Comparison of ENCODE assay signal across 13 cellular contexts in genomic region chr7:4706384-4707032, GRCh38. TPM values are rescaled to one million over a fixed set of nuclear protein-coding genes. Genes with fewer than 3 reads are reported as not detected.
DNase-seq lines count a peak whose midpoint lies in the region; ATAC-seq, FAIRE-seq and TF ChIP-seq lines count a peak whose summit lies in the region.
"Had no signal": no experiment of that assay in that cellular context is flagged by ENCODE, and none has a peak within 500 bp of the region (broad histone marks: within the 10 kb centered on the region; RNA-seq: fewer than 3 reads in every experiment).

No MANE protein-coding gene starts in this region.

- peak overlapping the region; percentile 43 for H2AFZ ChIP-seq in astrocyte (ENCODE audit: low read depth, low read length)
- peak overlapping the region; percentile 37 for H2AFZ ChIP-seq in smooth muscle cell (ENCODE audit: low read depth)

- H3K36me3 ChIP-seq in HAP-1 (replicated peaks) (no peaks in the 10 kb centered on the region; the same call in 1 of the 2 replicates), astrocyte (ENCODE audit: insufficient read depth, low read length) (no peaks in the 10 kb centered on the region), smooth muscle cell (ENCODE audit: low read depth) (no peaks in the 10 kb centered on the region)

- 14% methylated on average over 14 of the region's 14 CpGs for WGBS in smooth muscle cell (ENCODE audit: low lambda C conversion rate)

- no peaks in the 10 kb centered on the region for H3F3A ChIP-seq in smooth muscle cell (ENCODE audit: low read depth)

- peaks cover 63% of the 10 kb centered on the region for H3K4me1 Mint-ChIP-seq in astrocyte (ENCODE audit: low read depth, unreplicated experiment)

- peaks cover 24% of the 10 kb centered on the region for H4K20me1 ChIP-seq in astrocyte (ENCODE audit: insufficient read depth, low read length)
- H4K20me1 ChIP-seq in smooth muscle cell (ENCODE audit: low read depth): peaks cover 90% of the 10 kb centered on the region

- TF ChIP-seq CTCF in astrocyte (IDR thresholded peaks at IDR 0.05; ENCODE audit: insufficient read depth, low read depth, low read length): no peak
- TF ChIP-seq CTCF in smooth muscle cell (IDR thresholded peaks at IDR 0.05; ENCODE audit: borderline replicate concordance, insufficient read depth, poor library complexity, severe bottlenecking): no peak
- TF ChIP-seq CTCF in GM10266 (IDR thresholded peaks at IDR 0.05; ENCODE audit: control insufficient read depth, insufficient read depth, low read depth, missing control alignments): no peak

- no peaks in the 10 kb centered on the region for H3K27me3 Mint-ChIP-seq in astrocyte (ENCODE audit: low read depth, unreplicated experiment)
- H3K27me3 Mint-ChIP-seq: stimulated activated naive CD8-positive, alpha-beta T cell treated with anti-CD3 and anti-CD28 coated beads, Interleukin-15, Interleukin-2, amounts not matched to agents 100 ng/mL and 50 ng/mL, for 24 hours had no signal

- H3K79me2 ChIP-seq in astrocyte (ENCODE audit: insufficient read depth, low read length) (peaks cover 83% of the 10 kb centered on the region), smooth muscle cell (ENCODE audit: low read depth) (peaks cover 99% of the 10 kb centered on the region)

- peak overlapping the region; percentile 97 for H3K27ac Mint-ChIP-seq in astrocyte (ENCODE audit: unreplicated experiment)
- H3K27ac Mint-ChIP-seq: activated T-helper 2 cell treated with anti-CD3 and anti-CD28 coated beads, Interferon-gamma antibody, Interleukin-2, Interleukin-4, amounts not matched to agents 10 μg/mL and 5 μg/mL and 100 μg/mL, durations not matched to agents 14 hours and 24 hours and 36 hours; stimulated activated naive CD8-positive, alpha-beta T cell treated with anti-CD3 and anti-CD28 coated beads, Interleukin-15, Interleukin-2, amounts not matched to agents 100 ng/mL and 50 ng/mL, for 24 hours had no signal

- peak; percentile 59 for FAIRE-seq in astrocyte (lab: Jason Lieb, UNC)
- FAIRE-seq: TTC549 had no signal

- no peaks in the 10 kb centered on the region for H3K27me3 ChIP-seq in HAP-1 (ENCODE audit: low read depth)
- H3K27me3 ChIP-seq in astrocyte (ENCODE audit: insufficient read depth, low read length): no peaks in the 10 kb centered on the region
- no peaks in the 10 kb centered on the region for H3K27me3 ChIP-seq in smooth muscle cell (ENCODE audit: low read depth)

- H3K4me2 ChIP-seq in astrocyte (ENCODE audit: low read length): peak overlapping the region; percentile 78
- H3K4me2 ChIP-seq in smooth muscle cell: peak overlapping the region; percentile 77

- H3K9me3 Mint-ChIP-seq in astrocyte (ENCODE audit: unreplicated experiment): no peaks in the 10 kb centered on the region
- H3K9me3 Mint-ChIP-seq: activated T-helper 2 cell treated with anti-CD3 and anti-CD28 coated beads, Interferon-gamma antibody, Interleukin-2, Interleukin-4, amounts not matched to agents 10 μg/mL and 5 μg/mL and 100 μg/mL, durations not matched to agents 14 hours and 24 hours and 36 hours; stimulated activated naive CD8-positive, alpha-beta T cell treated with anti-CD3 and anti-CD28 coated beads, Interleukin-15, Interleukin-2, amounts not matched to agents 100 ng/mL and 50 ng/mL, for 24 hours had no signal

- no peak for ATAC-seq in HG02885 (IDR thresholded peaks at IDR 0.05; ENCODE audit: poor library complexity, unreplicated experiment)

- H3K4me3 Mint-ChIP-seq in astrocyte (ENCODE audit: unreplicated experiment): peak overlapping the region; percentile 31
- H3K4me3 Mint-ChIP-seq: stimulated activated naive CD8-positive, alpha-beta T cell treated with anti-CD3 and anti-CD28 coated beads, Interleukin-15, Interleukin-2, amounts not matched to agents 100 ng/mL and 50 ng/mL, for 24 hours had no signal

- H3K36me3 Mint-ChIP-seq in astrocyte (ENCODE audit: low read depth, unreplicated experiment): peaks cover 9% of the 10 kb centered on the region

- DNase-seq in HAP-1 (ENCODE audit: low spot score in 2 of 2) (no peak), astrocyte (ENCODE audit: low read depth) (peak; percentile 78), islet precursor cell (peak; percentile 79), smooth muscle cell (lab: John Stamatoyannopoulos, UW; ENCODE audit: unreplicated experiment) (no peak), GM03348 (ENCODE audit: low spot score) (no peak), GM10266 (ENCODE audit: extremely low spot score) (no peak), NCI-H510A (lab: John Stamatoyannopoulos, UW) (no peak)
- DNase-seq: cortex of kidney, DMS79 had no signal

- H3K4me3 ChIP-seq in HAP-1: peak overlapping the region; percentile 17
- peak overlapping the region; percentile 20 for H3K4me3 ChIP-seq in astrocyte (ENCODE audit: insufficient read depth, low read depth, low read length)
- no peak overlapping the region for H3K4me3 ChIP-seq in smooth muscle cell

- H3K27ac ChIP-seq in astrocyte (ENCODE audit: low read depth, low read length): peak overlapping the region; percentile 93
- peak overlapping the region; percentile 78 for H3K27ac ChIP-seq in smooth muscle cell (ENCODE audit: low read depth)

- in situ Hi-C loops in HAP-1 (cut with MboI; ENCODE audit: low sequenced_read_pairs): no loop called here

- H3K4me1 ChIP-seq in HAP-1 (peaks cover 24% of the 10 kb centered on the region), astrocyte (ENCODE audit: insufficient read depth, low read length) (peaks cover 44% of the 10 kb centered on the region), smooth muscle cell (ENCODE audit: low read depth) (peaks cover 24% of the 10 kb centered on the region)

- H3K9ac ChIP-seq in astrocyte (ENCODE audit: low read length) (peak overlapping the region; percentile 77), smooth muscle cell (ENCODE audit: low read depth) (peak overlapping the region; percentile 49)

- H3K9me3 ChIP-seq in HAP-1: no peaks in the 10 kb centered on the region
- H3K9me3 ChIP-seq in astrocyte (ENCODE audit: insufficient read depth, low read depth, low read length): no peaks in the 10 kb centered on the region
- H3K9me3 ChIP-seq in smooth muscle cell (replicated peaks; ENCODE audit: low read depth): no peaks in the 10 kb centered on the region

RNA-seq across cellular contexts. Expression of gene FOXK1, which starts 24.4 kb away (rescaled TPM):
- total RNA-seq in astrocyte (51.8 and 53.6 TPM in 2 replicates), smooth muscle cell (10.4 and 11.6 TPM in 2 replicates)
- polyA plus RNA-seq in smooth muscle cell: 6.0 and 8.5 TPM in 2 replicates

Comparison
In these comparisons a context has a peak if more than half of its experiments do, and no peak if none do; other contexts are left out.
1. DNase-seq: peak in astrocyte (single experiment) and islet precursor cell (single experiment); none in HAP-1 (0 of 2), smooth muscle cell (single experiment), GM03348 (single experiment), GM10266 (single experiment) and NCI-H510A (single experiment).